In the genomic region with DNA sequence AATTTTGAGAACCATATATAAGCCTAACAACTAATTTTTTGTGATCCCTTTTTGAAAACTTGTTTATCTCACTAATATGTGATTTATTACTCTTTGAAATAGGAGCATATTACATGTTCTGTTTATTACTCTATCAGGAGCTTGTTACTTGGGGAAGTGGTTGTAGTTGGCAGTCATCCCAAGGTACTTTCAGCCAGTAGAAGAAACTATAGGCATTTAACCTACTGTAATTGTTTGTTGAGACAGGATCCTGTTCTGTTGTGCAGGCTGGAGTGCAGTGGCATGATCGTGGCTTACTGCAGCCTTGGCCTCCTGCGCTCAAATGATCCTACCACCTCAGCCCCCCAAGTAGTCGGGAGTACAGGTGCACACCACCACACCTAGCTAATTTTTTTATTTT, we compare ENCODE assay signal across 15 cellular contexts.
DNase-seq lines count a peak whose midpoint lies in the region; FAIRE-seq and TF ChIP-seq lines count a peak whose summit lies in the region.
"Had no signal": no experiment of that assay in that cellular context is flagged by ENCODE, and none has a peak within 500 bp of the region (broad histone marks: within the 10 kb centered on the region; RNA-seq: fewer than 3 reads in every experiment).

No MANE protein-coding gene starts in this region.

- H3K9me3 Mint-ChIP-seq in MCF 10A (ENCODE audit: unreplicated experiment) = no peaks in the 10 kb centered on the region
- H3K9me3 Mint-ChIP-seq: HFFc6, memory B cell, WTC11 had no signal

- no peak overlapping the region for H3K27ac ChIP-seq in breast epithelium
- H3K27ac ChIP-seq in small intestine (ENCODE audit: low read depth in 1 of 2, low read length in 1 of 2) = no peak overlapping the region
- H3K27ac ChIP-seq in effector memory CD4-positive, alpha-beta T cell (ENCODE audit: insufficient read depth, low read length, poor library complexity, severe bottlenecking) = no peak overlapping the region
- H3K27ac ChIP-seq: heart right ventricle, parathyroid adenoma had no signal

- no peaks in the 10 kb centered on the region for H3K27me3 Mint-ChIP-seq in MCF 10A (ENCODE audit: insufficient read depth, unreplicated experiment)
- H3K27me3 Mint-ChIP-seq: memory B cell had no signal

- FAIRE-seq in small intestine (lab: Jason Lieb, UNC) = no peak

- H3K4me1 Mint-ChIP-seq in MCF 10A (ENCODE audit: insufficient read depth, unreplicated experiment) = peaks cover 9% of the 10 kb centered on the region

- H3K27me3 ChIP-seq in breast epithelium = no peaks in the 10 kb centered on the region
- H3K27me3 ChIP-seq in small intestine (ENCODE audit: control insufficient read depth in 2 of 2, insufficient read depth in 2 of 2, low read length in 2 of 2) = no peaks in the 10 kb centered on the region
- no peaks in the 10 kb centered on the region for H3K27me3 ChIP-seq in effector memory CD4-positive, alpha-beta T cell (replicated peaks; ENCODE audit: control insufficient read depth, insufficient read depth, low read length, poor library complexity, severe bottlenecking)
- H3K27me3 ChIP-seq: heart right ventricle had no signal

- CTCF ChIA-PET in MCF 10A (lab: Yijun Ruan, JAX) = interaction anchor here (0.7 kb wide), 1 partner anchor 8 kb away, joined by 3 read pairs; no protein-coding TSS in a partner anchor

- intact Hi-C loops in MCF 10A (cut with micrococcal nuclease) (no loop called here), breast epithelium (cut with DNase I; ENCODE audit: low total_unique reads) (loop anchor here (2.0 kb wide), 1 partner anchor 45 kb away; no protein-coding TSS in a partner anchor)

- 17 to 60% (median 27%) methylated on average over 3 of the region's 3 CpGs for WGBS in small intestine, 3 donors

- no peak overlapping the region for H3K27ac Mint-ChIP-seq in MCF 10A (ENCODE audit: low read depth, unreplicated experiment)
- H3K27ac Mint-ChIP-seq: HFFc6, memory B cell, WTC11 had no signal

- DNase-seq in MCF 10A (ENCODE audit: unreplicated experiment) (peak; percentile 12), breast epithelium (ENCODE audit: low spot score in 2 of 2) (no peak), NCI-H2196 (lab: John Stamatoyannopoulos, UW; ENCODE audit: unreplicated experiment) (peak; percentile 2), dermis blood vessel endothelial cell (peak; percentile 78), small intestine (peak; percentile 76), KG1 (lab: John Stamatoyannopoulos, UW) (no peak), D341Med (ENCODE audit: low spot score) (no peak)
- DNase-seq in effector memory CD4-positive, alpha-beta T cell = no peak
- DNase-seq: activated CD8-positive, alpha-beta memory T cell treated with anti-CD3 and anti-CD28 coated beads, Interleukin-2, amount 50 U/mL, for 48 hours; heart right ventricle; HFFc6; stimulated activated naive CD4-positive, alpha-beta T cell treated with Interleukin-2 at 50 U/mL for 16 hours had no signal

- POLR2A ChIA-PET in MCF 10A (lab: Yijun Ruan, JAX) = interaction anchor here (1.0 to 1.3 kb wide), 2 partner anchors 9 to 196 kb away, joined by 3 read pairs; a partner anchor contains a TSS

- H3K4me3 Mint-ChIP-seq in MCF 10A (ENCODE audit: unreplicated experiment) = no peak overlapping the region
- H3K4me3 Mint-ChIP-seq: HFFc6, memory B cell, WTC11 had no signal

- no peaks in the 10 kb centered on the region for H3K4me1 ChIP-seq in breast epithelium
- peaks cover 1 to 3% of the 10 kb centered on the region in 2 donors for H3K4me1 ChIP-seq in small intestine (ENCODE audit: control insufficient read depth in 2 of 2, insufficient read depth in 1 of 2, low read depth in 1 of 2, low read length in 1 of 2)
- no peaks in the 10 kb centered on the region for H3K4me1 ChIP-seq in effector memory CD4-positive, alpha-beta T cell (ENCODE audit: control insufficient read depth, insufficient read depth, low read length, poor library complexity, severe bottlenecking)

- H3K4me3 ChIP-seq in breast epithelium (no peak overlapping the region), small intestine (ENCODE audit: low read depth in 1 of 2, low read length in 2 of 2) (no peak overlapping the region)
- no peak overlapping the region for H3K4me3 ChIP-seq in effector memory CD4-positive, alpha-beta T cell (ENCODE audit: insufficient read depth, low read depth, low read length, poor library complexity, severe bottlenecking)
- H3K4me3 ChIP-seq: heart right ventricle had no signal

- no TSS peak for BruUV-seq in MCF 10A (replicated peaks; lab: Mats Ljungman, UMichigan)

- no peaks in the 10 kb centered on the region for H3K36me3 Mint-ChIP-seq in MCF 10A (ENCODE audit: insufficient read depth, unreplicated experiment)
- H3K36me3 Mint-ChIP-seq: WTC11 had no signal

- no peaks in the 10 kb centered on the region for H3K36me3 ChIP-seq in breast epithelium
- H3K36me3 ChIP-seq in small intestine (ENCODE audit: control insufficient read depth in 2 of 2, insufficient read depth in 2 of 2, low read length in 2 of 2) = no peaks in the 10 kb centered on the region
- no peaks in the 10 kb centered on the region for H3K36me3 ChIP-seq in effector memory CD4-positive, alpha-beta T cell (ENCODE audit: control insufficient read depth, insufficient read depth, low read length)
- H3K36me3 ChIP-seq: heart right ventricle had no signal

- no peak for TF ChIP-seq CTCF in MCF 10A (IDR thresholded peaks at IDR 0.05; ENCODE audit: unreplicated experiment)
- no peak for TF ChIP-seq CTCF in breast epithelium (IDR thresholded peaks at IDR 0.05)

- no peak for TF ChIP-seq POLR2A in breast epithelium (IDR thresholded peaks at IDR 0.05)

- no peaks in the 10 kb centered on the region for H3K9me3 ChIP-seq in breast epithelium
- no peaks in the 10 kb centered on the region for H3K9me3 ChIP-seq in small intestine (ENCODE audit: control insufficient read depth, low read depth)
- H3K9me3 ChIP-seq in effector memory CD4-positive, alpha-beta T cell (ENCODE audit: control insufficient read depth, low read length) = no peaks in the 10 kb centered on the region
- H3K9me3 ChIP-seq: heart right ventricle had no signal

Comparison
In these comparisons a context has a peak if more than half of its experiments do, and no peak if none do; other contexts are left out.
1. DNase-seq: peak in MCF 10A (single experiment), NCI-H2196 (single experiment), dermis blood vessel endothelial cell (single experiment) and small intestine (single experiment); none in breast epithelium (0 of 2), effector memory CD4-positive, alpha-beta T cell (0 of 3), KG1 (single experiment) and D341Med (single experiment).